Comparison of ENCODE assay signal across 15 cellular contexts in genomic region chr7:123282181-123282580, GRCh38.
DNase-seq lines count a peak whose midpoint lies in the region; ATAC-seq and TF ChIP-seq lines count a peak whose summit lies in the region.
"Had no signal": no experiment of that assay in that cellular context is flagged by ENCODE, and none has a peak within 500 bp of the region (broad histone marks: within the 10 kb centered on the region; RNA-seq: fewer than 3 reads in every experiment).

No MANE protein-coding gene starts in this region.

- H3K9me3 ChIP-seq in PC-3 (ENCODE audit: low read length) = no peaks in the 10 kb centered on the region
- no peaks in the 10 kb centered on the region for H3K9me3 ChIP-seq in mucosa of descending colon
- H3K9me3 ChIP-seq: BLaER1 treated with 17β-estradiol and CSF1 and Interleukin-3, amounts not matched to agents 10 nM and 100 nM; HAP-1 had no signal

- POLR2A ChIA-PET in PC-3 (lab: Charles Lee; ENCODE audit: unreplicated experiment) = no interaction called here

- no peaks in the 10 kb centered on the region for H3K9me2 ChIP-seq in PC-3 (replicated peaks; ENCODE audit: low read length)

- no peaks in the 10 kb centered on the region for H3F3A ChIP-seq in PC-3 (ENCODE audit: low read length, unreplicated experiment)

- peaks cover 7% of the 10 kb centered on the region; the same call in 1 of the 2 replicates for H3K4me1 ChIP-seq in PC-3 (ENCODE audit: insufficient read depth, low read length)
- no peaks in the 10 kb centered on the region for H3K4me1 ChIP-seq in mucosa of descending colon (ENCODE audit: low read depth)
- H3K4me1 ChIP-seq: BLaER1 treated with 17β-estradiol and CSF1 and Interleukin-3, amounts not matched to agents 10 nM and 100 nM; HAP-1 had no signal

- intact Hi-C loops in PC-3 (cut with micrococcal nuclease) = no loop called here
- intact Hi-C loops in left colon (cut with DNase I, micrococcal nuclease) = no loop called here
- intact Hi-C loops in mucosa of descending colon (cut with DNase I, micrococcal nuclease) = no loop called here

- 0 out of 2 replicates have a peak overlapping the region, but pooled peaks have one; percentile 21 for H3K27ac ChIP-seq in PC-3 (ENCODE audit: low read length)
- H3K27ac ChIP-seq: BLaER1 treated with 17β-estradiol and CSF1 and Interleukin-3, amounts not matched to agents 10 nM and 100 nM; RWPE1; SK-N-MC had no signal

- no peak overlapping the region for H3K4me3 ChIP-seq in PC-3 (ENCODE audit: low read length)
- H3K4me3 ChIP-seq in mucosa of descending colon = no peak overlapping the region
- H3K4me3 ChIP-seq: BLaER1 treated with 17β-estradiol and CSF1 and Interleukin-3, amounts not matched to agents 10 nM and 100 nM; HAP-1; SK-N-MC had no signal

- H2AFZ ChIP-seq in PC-3 (ENCODE audit: low read length) = no peak overlapping the region

- BruUV-seq in PC-3 (replicated peaks; lab: Mats Ljungman, UMichigan) = no TSS peak

- no peak overlapping the region for H3K9ac ChIP-seq in PC-3 (ENCODE audit: low read length)
- H3K9ac ChIP-seq: BLaER1 treated with 17β-estradiol and CSF1 and Interleukin-3, amounts not matched to agents 10 nM and 100 nM had no signal

- H3K4me2 ChIP-seq in PC-3 (ENCODE audit: low read length) = 0 out of 2 replicates have a peak overlapping the region, but pooled peaks have one; percentile 26
- H3K4me2 ChIP-seq: BLaER1 treated with 17β-estradiol and CSF1 and Interleukin-3, amounts not matched to agents 10 nM and 100 nM had no signal

- H3K36me3 ChIP-seq in PC-3 (ENCODE audit: low read depth, low read length) = no peaks in the 10 kb centered on the region
- H3K36me3 ChIP-seq in mucosa of descending colon (ENCODE audit: low read depth) = no peaks in the 10 kb centered on the region
- H3K36me3 ChIP-seq: BLaER1 treated with 17β-estradiol and CSF1 and Interleukin-3, amounts not matched to agents 10 nM and 100 nM; HAP-1 had no signal

- H4K20me1 ChIP-seq in PC-3 (ENCODE audit: low read length) = no peaks in the 10 kb centered on the region
- H4K20me1 ChIP-seq: BLaER1 treated with 17β-estradiol and CSF1 and Interleukin-3, amounts not matched to agents 10 nM and 100 nM had no signal

- no peak for TF ChIP-seq CTCF in PC-3 (conservative IDR thresholded peaks at IDR 0.05; ENCODE audit: low read depth, low read length)
- no peak for TF ChIP-seq CTCF in mucosa of descending colon (IDR thresholded peaks at IDR 0.05)

- no peaks in the 10 kb centered on the region for H3K79me2 ChIP-seq in PC-3 (ENCODE audit: low read length)

- peak; percentile 66 for DNase-seq in PC-3
- peak; percentile 33 for DNase-seq in astrocyte of the hippocampus (ENCODE audit: low read depth, low spot score)
- no peak for DNase-seq in left colon
- no peak for DNase-seq in mucosa of descending colon
- DNase-seq in effector CD4-positive, alpha-beta T cell = no peak
- DNase-seq in germinal center (ENCODE audit: low spot score) = no peak
- DNase-seq: Kasumi-1, NCI-H1417, NCI-H1930, NCI-H526 had no signal

- CTCF ChIA-PET in PC-3 (lab: Charles Lee) = no interaction called here

- ATAC-seq in PC-3 (no peak; the same call in 1 of the 2 replicates), left colon (peak; percentile 36), mucosa of descending colon (no peak), GM21619 (IDR thresholded peaks at IDR 0.05; ENCODE audit: unreplicated experiment) (no peak)

- H3K27me3 ChIP-seq in PC-3 (ENCODE audit: low read length) = no peaks in the 10 kb centered on the region
- H3K27me3 ChIP-seq: BLaER1 treated with 17β-estradiol and CSF1 and Interleukin-3, amounts not matched to agents 10 nM and 100 nM had no signal

Comparison
In these comparisons a context has a peak if more than half of its experiments do, and no peak if none do; other contexts are left out.
1. DNase-seq: peak in PC-3 (single experiment) and astrocyte of the hippocampus (single experiment); none in left colon (0 of 2), mucosa of descending colon (0 of 3), effector CD4-positive, alpha-beta T cell (single experiment) and germinal center (single experiment).